22 cellular contexts compared by ENCODE assay signal in the genomic region with DNA sequence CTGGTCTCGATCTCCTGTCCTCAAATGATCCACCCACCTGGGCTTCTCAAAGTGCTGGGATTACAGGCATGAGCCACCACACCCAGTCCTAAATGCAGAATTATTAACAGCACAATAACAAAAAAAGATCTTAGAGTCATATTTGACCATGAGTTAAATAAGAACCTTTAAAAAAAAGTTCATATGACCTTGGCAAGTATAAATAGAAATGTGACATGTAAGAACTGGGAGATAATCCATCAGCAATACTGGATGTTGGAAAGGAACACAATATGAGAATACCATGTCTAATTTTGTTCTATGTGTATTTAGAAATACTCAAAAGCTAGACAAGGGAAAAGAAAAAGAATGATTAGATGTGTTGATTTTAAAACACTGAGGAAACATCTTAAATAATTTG.
"Had no signal": no experiment of that assay in that cellular context is flagged by ENCODE, and none has a peak within 500 bp of the region (broad histone marks: within the 10 kb centered on the region; RNA-seq: fewer than 3 reads in every experiment).

No MANE protein-coding gene starts in this region.

- H3K79me2 ChIP-seq: parathyroid adenoma had no signal

- H2AFZ ChIP-seq: parathyroid adenoma had no signal

- DNase-seq: cerebellar nuclear complex; colonic mucosa; dermis blood vessel endothelial cell; esophagus squamous epithelium; foreskin fibroblast; islet precursor cell; left lung; mesendoderm; naive thymus-derived CD4-positive, alpha-beta T cell; nephron progenitor cell; retina; sigmoid colon; stimulated activated CD4-positive, alpha-beta T cell treated with anti-CD3 and anti-CD28 coated beads, Interleukin-2, amount 100 ng/mL, for 48 hours; stimulated activated naive CD8-positive, alpha-beta T cell treated with anti-CD3 and anti-CD28 coated beads, Interleukin-15, Interleukin-2, amounts not matched to agents 100 U/mL and 50 U/mL, for 24 hours; upper lobe of right lung had no signal

- H3K27me3 ChIP-seq: colonic mucosa, esophagus squamous epithelium, left lung, sigmoid colon, suprapubic skin, tibial nerve, upper lobe of right lung, vagina had no signal

- H3K9me3 ChIP-seq: colonic mucosa, esophagus squamous epithelium, left lung, prostate gland, sigmoid colon, suprapubic skin, tibial nerve, upper lobe of right lung, vagina had no signal

- H3K4me1 ChIP-seq: colonic mucosa, esophagus squamous epithelium, left lung, parathyroid adenoma, prostate gland, sigmoid colon, suprapubic skin, tibial nerve, upper lobe of right lung, vagina had no signal

- H3K9ac ChIP-seq: parathyroid adenoma had no signal

- H3K4me3 ChIP-seq: colonic mucosa, esophagus squamous epithelium, left lung, prostate gland, sigmoid colon, smooth muscle cell, suprapubic skin, tibial nerve, upper lobe of right lung, vagina had no signal

- H3K4me2 ChIP-seq: smooth muscle cell had no signal

- ATAC-seq: left lung; naive thymus-derived CD4-positive, alpha-beta T cell; stimulated activated effector memory CD8-positive, alpha-beta T cell treated with anti-CD3 and anti-CD28 coated beads, Interleukin-12 subunit alpha, Interleukin-12 subunit beta, amount 100 ng/mL, for 72 hours; stimulated activated naive CD8-positive, alpha-beta T cell treated with anti-CD3 and anti-CD28 coated beads, Interleukin-15, Interleukin-2, amounts not matched to agents 100 U/mL and 50 U/mL, for 24 hours; upper lobe of right lung had no signal

- H3K27ac ChIP-seq: colonic mucosa, esophagus squamous epithelium, left lung, parathyroid adenoma, prostate gland, sigmoid colon, suprapubic skin, tibial nerve, upper lobe of right lung, vagina had no signal
